17 cellular contexts compared by ENCODE assay signal in the genomic region with DNA sequence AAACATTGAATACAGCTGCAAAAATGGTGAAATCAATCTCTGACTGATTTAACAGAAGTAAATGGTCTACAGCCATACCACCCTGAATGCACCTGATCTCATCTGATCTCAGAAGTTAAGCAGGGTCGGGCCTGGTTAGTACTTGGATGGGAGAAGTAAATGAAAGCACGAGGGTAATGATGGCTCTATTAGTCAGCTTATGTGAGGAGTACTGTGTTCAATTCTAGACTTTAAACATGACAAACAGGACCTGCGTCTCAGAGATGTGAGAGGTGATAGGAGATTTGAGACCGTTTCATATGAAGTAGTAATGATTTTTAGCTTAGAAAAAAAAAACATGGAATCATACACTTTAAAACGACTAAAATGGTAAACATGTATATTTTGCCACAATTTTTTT.
DNase-seq lines count a peak whose midpoint lies in the region; ATAC-seq lines count a peak whose summit lies in the region.
"Had no signal": no experiment of that assay in that cellular context is flagged by ENCODE, and none has a peak within 500 bp of the region (broad histone marks: within the 10 kb centered on the region; RNA-seq: fewer than 3 reads in every experiment).

No MANE protein-coding gene starts in this region.

- intact Hi-C loops in sciatic nerve (cut with DNase I): no loop called here

- peaks cover 37% of the 10 kb centered on the region for H3K4me1 Mint-ChIP-seq in T-helper 17 cell

- DNase-seq in activated CD4-positive, CD25-positive, alpha-beta regulatory T cell (lab: John Stamatoyannopoulos, UW): no peak
- peak; percentile 11 for DNase-seq in stimulated activated CD4-positive, alpha-beta T cell treated with anti-CD3 and anti-CD28 coated beads, Interleukin-1b, Interleukin-23, amount 100 ng/mL, for 48 hours
- DNase-seq in stimulated activated CD4-positive, alpha-beta T cell treated with anti-CD3 and anti-CD28 coated beads, Interleukin-4, amount 100 ng/mL, for 1 hour: no peak
- DNase-seq in T-helper 17 cell (no peak), putamen (ENCODE audit: low spot score) (no peak), sciatic nerve (ENCODE audit: low spot score) (no peak)
- no peak for DNase-seq in stimulated activated naive CD4-positive, alpha-beta T cell treated with Interleukin-2 at 50 U/mL for 16 hours (lab: John Stamatoyannopoulos, UW)
- DNase-seq: AML-193, Caco-2, DMS153, GF-D8, NCI-H1105, NCI-H1694, NCI-H510A, NCI-H748 treated with DMSO at 0.1 percent for 48 hours, OCI-M1 had no signal

- H3K27ac Mint-ChIP-seq in T-helper 17 cell: peak overlapping the region; percentile 43

- no peaks in the 10 kb centered on the region for H3K9me3 ChIP-seq in T-helper 17 cell (ENCODE audit: control insufficient read depth, low read length, poor library complexity, severe bottlenecking)
- H3K9me3 ChIP-seq: Caco-2 had no signal

- no peaks in the 10 kb centered on the region for H3K27me3 Mint-ChIP-seq in T-helper 17 cell

- peaks cover 9% of the 10 kb centered on the region for H3K36me3 Mint-ChIP-seq in T-helper 17 cell (ENCODE audit: low read depth)

- no peak overlapping the region for H3K4me3 Mint-ChIP-seq in T-helper 17 cell

- peak; percentile 42 to 47 for ATAC-seq in activated CD4-positive, CD25-positive, alpha-beta regulatory T cell treated with anti-CD3 and anti-CD28 coated beads, Interleukin-2, amount 50 U/mL, for 24 hours
- ATAC-seq in T-helper 17 cell (no peak), sciatic nerve (no peak)

Comparison
In these comparisons a context has a peak if more than half of its experiments do, and no peak if none do; other contexts are left out.
1. ATAC-seq: peak in activated CD4-positive, CD25-positive, alpha-beta regulatory T cell treated with anti-CD3 and anti-CD28 coated beads, Interleukin-2, amount 50 U/mL, for 24 hours (2 of 2); none in T-helper 17 cell (single experiment) and sciatic nerve (single experiment).